Comparison of ENCODE assay signal across 2 cellular contexts in the genomic region with DNA sequence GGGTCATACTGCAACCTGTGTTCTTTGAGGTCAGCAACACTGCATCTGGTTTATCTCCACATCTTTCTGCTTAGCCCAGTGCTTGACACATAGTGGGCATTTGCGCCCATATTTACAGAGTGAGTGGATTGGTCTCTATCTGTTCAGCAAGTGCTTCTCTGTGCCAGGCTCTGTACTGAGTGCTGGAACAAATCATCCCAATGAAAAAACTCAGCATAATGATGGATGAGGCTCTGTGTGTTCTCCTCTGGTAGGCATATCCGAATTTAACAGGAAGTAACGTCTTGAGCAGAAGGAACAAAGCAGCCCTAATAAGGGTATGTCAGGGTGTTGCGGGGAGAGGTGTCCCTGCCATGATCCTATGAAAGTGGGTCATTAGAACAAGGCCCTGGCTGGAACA.
TF ChIP-seq lines count a peak whose summit lies in the region.

No MANE protein-coding gene starts in this region.

TF ChIP-seq in A549, 52 proteins besides CTCF, POLR2A, EP300 and RAD21 (continued from another document):
- TF ChIP-seq, protein P1, sequence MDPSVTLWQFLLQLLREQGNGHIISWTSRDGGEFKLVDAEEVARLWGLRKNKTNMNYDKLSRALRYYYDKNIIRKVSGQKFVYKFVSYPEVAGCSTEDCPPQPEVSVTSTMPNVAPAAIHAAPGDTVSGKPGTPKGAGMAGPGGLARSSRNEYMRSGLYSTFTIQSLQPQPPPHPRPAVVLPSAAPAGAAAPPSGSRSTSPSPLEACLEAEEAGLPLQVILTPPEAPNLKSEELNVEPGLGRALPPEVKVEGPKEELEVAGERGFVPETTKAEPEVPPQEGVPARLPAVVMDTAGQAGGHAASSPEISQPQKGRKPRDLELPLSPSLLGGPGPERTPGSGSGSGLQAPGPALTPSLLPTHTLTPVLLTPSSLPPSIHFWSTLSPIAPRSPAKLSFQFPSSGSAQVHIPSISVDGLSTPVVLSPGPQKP (IDR thresholded peaks at IDR 0.05; ENCODE audit: low read depth, low read length), result no peak
- no peak for TF ChIP-seq BHLHE40 (IDR thresholded peaks at IDR 0.05; ENCODE audit: low read depth, low read length)
- TF ChIP-seq, protein P2, sequence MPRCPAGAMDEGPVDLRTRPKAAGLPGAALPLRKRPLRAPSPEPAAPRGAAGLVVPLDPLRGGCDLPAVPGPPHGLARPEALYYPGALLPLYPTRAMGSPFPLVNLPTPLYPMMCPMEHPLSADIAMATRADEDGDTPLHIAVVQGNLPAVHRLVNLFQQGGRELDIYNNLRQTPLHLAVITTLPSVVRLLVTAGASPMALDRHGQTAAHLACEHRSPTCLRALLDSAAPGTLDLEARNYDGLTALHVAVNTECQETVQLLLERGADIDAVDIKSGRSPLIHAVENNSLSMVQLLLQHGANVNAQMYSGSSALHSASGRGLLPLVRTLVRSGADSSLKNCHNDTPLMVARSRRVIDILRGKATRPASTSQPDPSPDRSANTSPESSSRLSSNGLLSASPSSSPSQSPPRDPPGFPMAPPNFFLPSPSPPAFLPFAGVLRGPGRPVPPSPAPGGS (IDR thresholded peaks at IDR 0.05), result no peak
- no peak for TF ChIP-seq HEYL (CRISPR knock-in tag; IDR thresholded peaks at IDR 0.05)
- TF ChIP-seq RARB (CRISPR knock-in tag; IDR thresholded peaks at IDR 0.05), result no peak
- no peak for TF ChIP-seq TP53 (CRISPR knock-in tag; IDR thresholded peaks at IDR 0.05)
- no peak for TF ChIP-seq MAFK (IDR thresholded peaks at IDR 0.05; ENCODE audit: partially characterized antibody)

TF ChIP-seq in SK-N-SH, 30 proteins besides CTCF, POLR2A, EP300 and RAD21 (continued from another document):
- TF ChIP-seq, protein P3, sequence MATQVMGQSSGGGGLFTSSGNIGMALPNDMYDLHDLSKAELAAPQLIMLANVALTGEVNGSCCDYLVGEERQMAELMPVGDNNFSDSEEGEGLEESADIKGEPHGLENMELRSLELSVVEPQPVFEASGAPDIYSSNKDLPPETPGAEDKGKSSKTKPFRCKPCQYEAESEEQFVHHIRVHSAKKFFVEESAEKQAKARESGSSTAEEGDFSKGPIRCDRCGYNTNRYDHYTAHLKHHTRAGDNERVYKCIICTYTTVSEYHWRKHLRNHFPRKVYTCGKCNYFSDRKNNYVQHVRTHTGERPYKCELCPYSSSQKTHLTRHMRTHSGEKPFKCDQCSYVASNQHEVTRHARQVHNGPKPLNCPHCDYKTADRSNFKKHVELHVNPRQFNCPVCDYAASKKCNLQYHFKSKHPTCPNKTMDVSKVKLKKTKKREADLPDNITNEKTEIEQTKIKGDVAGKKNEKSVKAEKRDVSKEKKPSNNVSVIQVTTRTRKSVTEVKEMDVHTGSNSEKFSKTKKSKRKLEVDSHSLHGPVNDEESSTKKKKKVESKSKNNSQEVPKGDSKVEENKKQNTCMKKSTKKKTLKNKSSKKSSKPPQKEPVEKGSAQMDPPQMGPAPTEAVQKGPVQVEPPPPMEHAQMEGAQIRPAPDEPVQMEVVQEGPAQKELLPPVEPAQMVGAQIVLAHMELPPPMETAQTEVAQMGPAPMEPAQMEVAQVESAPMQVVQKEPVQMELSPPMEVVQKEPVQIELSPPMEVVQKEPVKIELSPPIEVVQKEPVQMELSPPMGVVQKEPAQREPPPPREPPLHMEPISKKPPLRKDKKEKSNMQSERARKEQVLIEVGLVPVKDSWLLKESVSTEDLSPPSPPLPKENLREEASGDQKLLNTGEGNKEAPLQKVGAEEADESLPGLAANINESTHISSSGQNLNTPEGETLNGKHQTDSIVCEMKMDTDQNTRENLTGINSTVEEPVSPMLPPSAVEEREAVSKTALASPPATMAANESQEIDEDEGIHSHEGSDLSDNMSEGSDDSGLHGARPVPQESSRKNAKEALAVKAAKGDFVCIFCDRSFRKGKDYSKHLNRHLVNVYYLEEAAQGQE (IDR thresholded peaks at IDR 0.05; ENCODE audit: low read depth, low read length), result no peak
- TF ChIP-seq TCF12 (IDR thresholded peaks at IDR 0.05), result peak; percentile 83
- no peak for TF ChIP-seq FOSL2 (IDR thresholded peaks at IDR 0.05; ENCODE audit: borderline replicate concordance, low read depth)
- TF ChIP-seq, protein P4, sequence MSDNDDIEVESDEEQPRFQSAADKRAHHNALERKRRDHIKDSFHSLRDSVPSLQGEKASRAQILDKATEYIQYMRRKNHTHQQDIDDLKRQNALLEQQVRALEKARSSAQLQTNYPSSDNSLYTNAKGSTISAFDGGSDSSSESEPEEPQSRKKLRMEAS (IDR thresholded peaks at IDR 0.05; ENCODE audit: low read depth), result no peak
- no peak for TF ChIP-seq YY1 (IDR thresholded peaks at IDR 0.05; ENCODE audit: low read depth)
- TF ChIP-seq, protein P5, sequence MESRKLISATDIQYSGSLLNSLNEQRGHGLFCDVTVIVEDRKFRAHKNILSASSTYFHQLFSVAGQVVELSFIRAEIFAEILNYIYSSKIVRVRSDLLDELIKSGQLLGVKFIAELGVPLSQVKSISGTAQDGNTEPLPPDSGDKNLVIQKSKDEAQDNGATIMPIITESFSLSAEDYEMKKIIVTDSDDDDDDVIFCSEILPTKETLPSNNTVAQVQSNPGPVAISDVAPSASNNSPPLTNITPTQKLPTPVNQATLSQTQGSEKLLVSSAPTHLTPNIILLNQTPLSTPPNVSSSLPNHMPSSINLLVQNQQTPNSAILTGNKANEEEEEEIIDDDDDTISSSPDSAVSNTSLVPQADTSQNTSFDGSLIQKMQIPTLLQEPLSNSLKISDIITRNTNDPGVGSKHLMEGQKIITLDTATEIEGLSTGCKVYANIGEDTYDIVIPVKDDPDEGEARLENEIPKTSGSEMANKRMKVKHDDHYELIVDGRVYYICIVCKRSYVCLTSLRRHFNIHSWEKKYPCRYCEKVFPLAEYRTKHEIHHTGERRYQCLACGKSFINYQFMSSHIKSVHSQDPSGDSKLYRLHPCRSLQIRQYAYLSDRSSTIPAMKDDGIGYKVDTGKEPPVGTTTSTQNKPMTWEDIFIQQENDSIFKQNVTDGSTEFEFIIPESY (IDR thresholded peaks at IDR 0.05; ENCODE audit: borderline replicate concordance, low read depth), result no peak
- TF ChIP-seq GABPA (IDR thresholded peaks at IDR 0.05; ENCODE audit: low read depth), result no peak
- TF ChIP-seq, protein P6, sequence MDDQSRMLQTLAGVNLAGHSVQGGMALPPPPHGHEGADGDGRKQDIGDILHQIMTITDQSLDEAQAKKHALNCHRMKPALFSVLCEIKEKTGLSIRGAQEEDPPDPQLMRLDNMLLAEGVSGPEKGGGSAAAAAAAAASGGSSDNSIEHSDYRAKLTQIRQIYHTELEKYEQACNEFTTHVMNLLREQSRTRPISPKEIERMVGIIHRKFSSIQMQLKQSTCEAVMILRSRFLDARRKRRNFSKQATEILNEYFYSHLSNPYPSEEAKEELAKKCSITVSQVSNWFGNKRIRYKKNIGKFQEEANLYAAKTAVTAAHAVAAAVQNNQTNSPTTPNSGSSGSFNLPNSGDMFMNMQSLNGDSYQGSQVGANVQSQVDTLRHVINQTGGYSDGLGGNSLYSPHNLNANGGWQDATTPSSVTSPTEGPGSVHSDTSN (IDR thresholded peaks at IDR 0.05), result peak; percentile 68; the same call in 1 of the 2 replicates
- no peak for TF ChIP-seq FOXM1 (IDR thresholded peaks at IDR 0.05; ENCODE audit: low read depth)
- no peak for TF ChIP-seq MEF2A (IDR thresholded peaks at IDR 0.05; ENCODE audit: borderline replicate concordance, low read depth)
- TF ChIP-seq, protein P7, sequence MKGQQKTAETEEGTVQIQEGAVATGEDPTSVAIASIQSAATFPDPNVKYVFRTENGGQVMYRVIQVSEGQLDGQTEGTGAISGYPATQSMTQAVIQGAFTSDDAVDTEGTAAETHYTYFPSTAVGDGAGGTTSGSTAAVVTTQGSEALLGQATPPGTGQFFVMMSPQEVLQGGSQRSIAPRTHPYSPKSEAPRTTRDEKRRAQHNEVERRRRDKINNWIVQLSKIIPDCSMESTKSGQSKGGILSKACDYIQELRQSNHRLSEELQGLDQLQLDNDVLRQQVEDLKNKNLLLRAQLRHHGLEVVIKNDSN (IDR thresholded peaks at IDR 0.05; ENCODE audit: borderline replicate concordance, low read depth), result no peak
